ENCODE assay signal across 8 cellular contexts in genomic region chr13:38685974-38686571, GRCh38. TPM values are rescaled to one million over a fixed set of nuclear protein-coding genes. Genes with fewer than 3 reads are reported as not detected.
DNase-seq lines count a peak whose midpoint lies in the region.

No MANE protein-coding gene starts in this region.

- peak overlapping the region; percentile 88 for H3K4me2 ChIP-seq in mesenchymal stem cell (ENCODE audit: low read length, poor library complexity, severe bottlenecking)

- no peak overlapping the region for H2AK5ac ChIP-seq in mesenchymal stem cell (ENCODE audit: low read length, severe bottlenecking)

- peaks cover 41 to 57% of the 10 kb centered on the region in 2 experiments for H3K27me3 ChIP-seq in mesenchymal stem cell (ENCODE audit: control insufficient read depth in 1 of 2, insufficient read depth in 1 of 2, low read length in 2 of 2)
- peaks cover 9% of the 10 kb centered on the region for H3K27me3 ChIP-seq in effector memory CD4-positive, alpha-beta T cell (replicated peaks; ENCODE audit: control insufficient read depth, insufficient read depth, low read length, poor library complexity, severe bottlenecking)

- DNase-seq in COLO668 (lab: John Stamatoyannopoulos, UW; ENCODE audit: unreplicated experiment) (peak; percentile 78), NCI-H1092 (lab: John Stamatoyannopoulos, UW) (peak; percentile 17), cerebellar cortex (ENCODE audit: low spot score) (peak; percentile 20), mesenchymal stem cell (peak; percentile 14), AG08396 (ENCODE audit: low spot score) (no peak), activated gamma-delta T cell (lab: John Stamatoyannopoulos, UW) (no peak)
- DNase-seq in stimulated activated CD4-positive, alpha-beta T cell treated with anti-CD3 and anti-CD28 coated beads, Interleukin-12 subunit alpha, Interleukin-12 subunit beta, amount 100 ng/mL, for 4 hours = no peak
- DNase-seq in effector memory CD4-positive, alpha-beta T cell = no peak

- no peak overlapping the region for H3K27ac ChIP-seq in mesenchymal stem cell (ENCODE audit: low read length, poor library complexity, severe bottlenecking)
- no peak overlapping the region for H3K27ac ChIP-seq in effector memory CD4-positive, alpha-beta T cell (ENCODE audit: insufficient read depth, low read length, poor library complexity, severe bottlenecking)

- no peak overlapping the region for H2BK12ac ChIP-seq in mesenchymal stem cell (ENCODE audit: low read length in 2 of 2)

- no peak overlapping the region for H3K4ac ChIP-seq in mesenchymal stem cell (ENCODE audit: low read depth in 1 of 2, low read length in 2 of 2)

- H3K79me1 ChIP-seq in mesenchymal stem cell (replicated peaks; ENCODE audit: low read length, poor library complexity, severe bottlenecking) = no peaks in the 10 kb centered on the region

- no peak overlapping the region for H2BK120ac ChIP-seq in mesenchymal stem cell (ENCODE audit: low read depth, low read length)

- no peak overlapping the region for H4K8ac ChIP-seq in mesenchymal stem cell (ENCODE audit: low read length)

- no peaks in the 10 kb centered on the region for H3K9me3 ChIP-seq in mesenchymal stem cell (ENCODE audit: control insufficient read depth, low read length)
- no peaks in the 10 kb centered on the region for H3K9me3 ChIP-seq in effector memory CD4-positive, alpha-beta T cell (ENCODE audit: control insufficient read depth, low read length)

- H3K36me3 ChIP-seq in mesenchymal stem cell (ENCODE audit: control insufficient read depth in 1 of 2, insufficient read depth in 2 of 2, low read depth in 1 of 2, low read length in 2 of 2) = no peaks in the 10 kb centered on the region
- no peaks in the 10 kb centered on the region for H3K36me3 ChIP-seq in effector memory CD4-positive, alpha-beta T cell (ENCODE audit: control insufficient read depth, insufficient read depth, low read length)

- no peak overlapping the region for H3K9ac ChIP-seq in mesenchymal stem cell (ENCODE audit: low read length)

- no peak overlapping the region for H3K18ac ChIP-seq in mesenchymal stem cell (ENCODE audit: low read depth in 1 of 2, low read length in 2 of 2)

- H2AFZ ChIP-seq in mesenchymal stem cell (ENCODE audit: low read depth, low read length) = no peak overlapping the region

- H2BK5ac ChIP-seq in mesenchymal stem cell (ENCODE audit: low read depth, low read length, poor library complexity, severe bottlenecking) = no peak overlapping the region

- no peak overlapping the region for H4K91ac ChIP-seq in mesenchymal stem cell (ENCODE audit: low read length)

- H3K23ac ChIP-seq in mesenchymal stem cell (ENCODE audit: low read length in 2 of 2) = no peak overlapping the region

- peaks cover 18% of the 10 kb centered on the region for H3K4me1 ChIP-seq in mesenchymal stem cell (ENCODE audit: control insufficient read depth, insufficient read depth, low read depth, low read length)
- H3K4me1 ChIP-seq in effector memory CD4-positive, alpha-beta T cell (ENCODE audit: control insufficient read depth, insufficient read depth, low read length, poor library complexity, severe bottlenecking) = no peaks in the 10 kb centered on the region

- H2BK15ac ChIP-seq in mesenchymal stem cell (ENCODE audit: low read depth, poor library complexity, severe bottlenecking) = no peak overlapping the region

- H3K4me3 ChIP-seq in mesenchymal stem cell (ENCODE audit: insufficient read depth in 1 of 2, low read depth in 1 of 2, low read length in 2 of 2) = peak overlapping the region in 1 of 2 experiments; percentile 66
- H3K4me3 ChIP-seq in effector memory CD4-positive, alpha-beta T cell (ENCODE audit: insufficient read depth, low read depth, low read length, poor library complexity, severe bottlenecking) = no peak overlapping the region

- WGBS in mesenchymal stem cell = under 1% methylated on average over 14 of the region's 14 CpGs

- H3K14ac ChIP-seq in mesenchymal stem cell (ENCODE audit: low read length in 2 of 2) = no peak overlapping the region

RNA-seq across cellular contexts. Expression of gene FREM2, which starts 0.8 kb away (rescaled TPM):
- polyA plus RNA-seq in mesenchymal stem cell (2013, experiment 1 of 2) = under 0.01 TPM
- not detected for polyA plus RNA-seq in mesenchymal stem cell (2013, experiment 2 of 2)

Comparison
In these comparisons a context has a peak if more than half of its experiments do, and no peak if none do; other contexts are left out.
1. DNase-seq: peak in COLO668 (single experiment), NCI-H1092 (single experiment), cerebellar cortex (single experiment) and mesenchymal stem cell (single experiment); none in AG08396 (single experiment), stimulated activated CD4-positive, alpha-beta T cell treated with anti-CD3 and anti-CD28 coated beads, Interleukin-12 subunit alpha, Interleukin-12 subunit beta, amount 100 ng/mL, for 4 hours (single experiment), effector memory CD4-positive, alpha-beta T cell (0 of 3) and activated gamma-delta T cell (single experiment).